ENCODE assay signal across 8 cellular contexts in genomic region chr14:91577632-91578233, GRCh38.
"Had no signal": no experiment of that assay in that cellular context is flagged by ENCODE, and none has a peak within 500 bp of the region (broad histone marks: within the 10 kb centered on the region; RNA-seq: fewer than 3 reads in every experiment).

No MANE protein-coding gene starts in this region.

- FAIRE-seq: HTR-8/SVneo, K562 had no signal

- DNase-seq: IMR-90, Karpas-422, KBM-7, KG1 had no signal

- ATAC-seq: K562 had no signal

- H3K27ac ChIP-seq: HL-60, KMS-11 had no signal

- H3K9ac ChIP-seq: KMS-11 had no signal

- H3K4me3 ChIP-seq: K562 had no signal

- H3K4me2 ChIP-seq: KMS-11 had no signal
